21 cellular contexts compared by ENCODE assay signal in the genomic region with DNA sequence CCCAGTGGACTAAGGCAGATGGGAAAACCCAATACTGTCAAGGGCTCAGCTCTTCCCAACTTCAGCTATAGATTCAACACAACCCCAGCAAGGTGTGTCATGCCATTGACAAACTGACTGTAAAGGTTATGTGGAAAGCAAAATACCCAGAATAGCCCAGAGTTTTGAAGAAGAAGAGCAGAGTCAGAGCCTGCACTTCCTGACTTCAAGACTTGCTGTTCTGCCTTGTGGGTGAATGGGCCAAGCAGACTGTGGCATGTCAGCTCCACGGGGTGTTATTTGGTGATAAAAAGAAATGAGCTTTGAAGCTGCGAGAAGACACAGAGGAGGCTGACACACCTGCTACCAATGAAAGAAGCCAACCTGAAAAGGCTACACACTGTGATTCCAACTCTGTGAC.
"Had no signal": no experiment of that assay in that cellular context is flagged by ENCODE, and none has a peak within 500 bp of the region (broad histone marks: within the 10 kb centered on the region; RNA-seq: fewer than 3 reads in every experiment).

No MANE protein-coding gene starts in this region.

- ATAC-seq: heart left ventricle, left lobe of liver, mucosa of descending colon had no signal

- H3K4me1 ChIP-seq: SJSA1 had no signal

- H3K27ac ChIP-seq: brain microvascular endothelial cell, heart left ventricle, neutrophil, SJSA1, upper lobe of left lung had no signal

- H3K4me1 Mint-ChIP-seq: activated B cell treated with CpG ODN at 0.5 μM for 24 hours had no signal

- H3K27me3 ChIP-seq: brain microvascular endothelial cell, heart left ventricle, neutrophil, SJSA1, upper lobe of left lung had no signal

- H3K4me3 Mint-ChIP-seq: activated B cell treated with CpG ODN at 0.5 μM for 24 hours; activated naive CD8-positive, alpha-beta T cell treated with anti-CD3 and anti-CD28 coated beads for 36 hours; activated T-cell treated with anti-CD3 and anti-CD28 coated beads, Interleukin-2, amount 50 U/mL, for 24 hours; naive thymus-derived CD4-positive, alpha-beta T cell; stimulated activated naive CD8-positive, alpha-beta T cell treated with anti-CD3 and anti-CD28 coated beads, Interleukin-15, Interleukin-2, amounts not matched to agents 100 ng/mL and 50 ng/mL, for 24 hours; T-helper 2 cell treated with Interferon-gamma antibody and Interleukin-4, amounts not matched to agents 5 μg/mL and 100 μg/mL, for 36 hours had no signal

- DNase-seq: activated B cell treated with CpG ODN at 0.5 μM for 24 hours; activated gamma-delta T cell; activated naive CD8-positive, alpha-beta T cell treated with anti-CD3 and anti-CD28 coated beads for 36 hours; activated T-cell treated with anti-CD3 and anti-CD28 coated beads, Interleukin-2, amount 50 U/mL, for 24 hours; anterior cingulate cortex; brain microvascular endothelial cell; dermis blood vessel endothelial cell; naive thymus-derived CD4-positive, alpha-beta T cell; retina; small intestine; stimulated activated CD4-positive, alpha-beta T cell treated with anti-CD3 and anti-CD28 coated beads, Interleukin-4, amount 100 ng/mL, for 4 hours; stimulated activated CD8-positive, alpha-beta memory T cell treated with anti-CD3 and anti-CD28 coated beads, Interleukin-4, amount 100 ng/mL, for 48 hours; SW 1271 had no signal

- H3K4me3 ChIP-seq: heart left ventricle, mucosa of descending colon, SJSA1, upper lobe of left lung had no signal

- H3K9me3 Mint-ChIP-seq: activated naive CD8-positive, alpha-beta T cell treated with anti-CD3 and anti-CD28 coated beads for 36 hours had no signal

- H3K27ac Mint-ChIP-seq: activated B cell treated with CpG ODN at 0.5 μM for 24 hours; activated naive CD8-positive, alpha-beta T cell treated with anti-CD3 and anti-CD28 coated beads for 36 hours; activated T-cell treated with anti-CD3 and anti-CD28 coated beads, Interleukin-2, amount 50 U/mL, for 24 hours; stimulated activated naive CD8-positive, alpha-beta T cell treated with anti-CD3 and anti-CD28 coated beads, Interleukin-15, Interleukin-2, amounts not matched to agents 100 ng/mL and 50 ng/mL, for 24 hours; T-helper 2 cell treated with Interferon-gamma antibody and Interleukin-4, amounts not matched to agents 5 μg/mL and 100 μg/mL, for 36 hours had no signal

- H3K9me3 ChIP-seq: neutrophil, SJSA1, upper lobe of left lung had no signal
